ENCODE assay signal across 8 cellular contexts in genomic region chr2:128027278-128027800, GRCh38. TPM values are rescaled to one million over a fixed set of nuclear protein-coding genes. Genes with fewer than 3 reads are reported as not detected.
DNase-seq lines count a peak whose midpoint lies in the region; ATAC-seq and TF ChIP-seq lines count a peak whose summit lies in the region.

No MANE protein-coding gene starts in this region.

- peak overlapping the region; percentile 89 for H3K4me3 ChIP-seq in PC-3 (ENCODE audit: low read length)
- H3K4me3 ChIP-seq in esophagus muscularis mucosa = peak overlapping the region; percentile 87 to 98 (median 95)
- H3K4me3 ChIP-seq in muscle layer of colon (ENCODE audit: low read depth in 1 of 2, low read length in 2 of 2) = peak overlapping the region; percentile 71 to 78

- BruUV-seq in PC-3 (replicated peaks; lab: Mats Ljungman, UMichigan) = no TSS peak

- H3K4me1 ChIP-seq in PC-3 (ENCODE audit: insufficient read depth, low read length) = 0 out of 2 replicates have a peak, but pooled peaks cover 11% of the 10 kb centered on the region
- peaks cover 12 to 26% (median 21%) of the 10 kb centered on the region in 4 donors for H3K4me1 ChIP-seq in esophagus muscularis mucosa
- peaks cover 11% of the 10 kb centered on the region for H3K4me1 ChIP-seq in muscle layer of colon (ENCODE audit: insufficient read depth, low read length)

- H3F3A ChIP-seq in PC-3 (ENCODE audit: low read length, unreplicated experiment) = no peaks in the 10 kb centered on the region

- no peak for TF ChIP-seq POLR2A in esophagus muscularis mucosa (IDR thresholded peaks at IDR 0.05; ENCODE audit: low read depth)

- H3K9me3 ChIP-seq in PC-3 (ENCODE audit: low read length) (no peaks in the 10 kb centered on the region), esophagus muscularis mucosa (no peaks in the 10 kb centered on the region), muscle layer of colon (ENCODE audit: low read length) (no peaks in the 10 kb centered on the region)

- TF ChIP-seq EP300 in esophagus muscularis mucosa (IDR thresholded peaks at IDR 0.05) = no peak

- H3K9ac ChIP-seq in PC-3 (ENCODE audit: low read length) (peak overlapping the region; percentile 83), muscle layer of colon (ENCODE audit: low read length) (no peak overlapping the region)

- no peaks in the 10 kb centered on the region for H3K9me2 ChIP-seq in PC-3 (replicated peaks; ENCODE audit: low read length)

- in situ Hi-C loops in KBM-7 (cut with MboI; ENCODE audit: low pct_unique_long_range_greater_than_20kb, low sequenced_read_pairs) = no loop called here

- H3K4me2 ChIP-seq in PC-3 (ENCODE audit: low read length) = peak overlapping the region; percentile 82

- H3K27me3 ChIP-seq in PC-3 (ENCODE audit: low read length) = no peaks in the 10 kb centered on the region
- H3K27me3 ChIP-seq in esophagus muscularis mucosa = peaks cover 0 to 4% (median 0%) of the 10 kb centered on the region in 4 donors
- H3K27me3 ChIP-seq in muscle layer of colon (ENCODE audit: control insufficient read depth in 1 of 2, insufficient read depth in 2 of 2, low read length in 2 of 2) = no peaks in the 10 kb centered on the region

- POLR2A ChIA-PET in PC-3 (lab: Charles Lee; ENCODE audit: unreplicated experiment) = interaction anchor here (0.8 kb wide), 1 partner anchor 315 kb away, joined by 7 read pairs; no protein-coding TSS in a partner anchor

- H3K36me3 Mint-ChIP-seq in activated T-cell treated with anti-CD3 and anti-CD28 coated beads, Interleukin-2, amount 50 U/mL, for 4 hours (ENCODE audit: insufficient read depth) = no peaks in the 10 kb centered on the region

- CTCF ChIA-PET in PC-3 (lab: Charles Lee) = no interaction called here

- no CpG with 5 or more reads among the region's 51 CpGs for whole genome bisulfite sequencing in esophagus muscularis mucosa

- H3K4me1 Mint-ChIP-seq in activated T-cell treated with anti-CD3 and anti-CD28 coated beads, Interleukin-2, amount 50 U/mL, for 4 hours (ENCODE audit: low read depth) = peaks cover 20% of the 10 kb centered on the region

- peak overlapping the region; percentile 84 for H2AFZ ChIP-seq in PC-3 (ENCODE audit: low read length)

- peak; percentile 76 for ATAC-seq in GM21737 (IDR thresholded peaks at IDR 0.05; ENCODE audit: unreplicated experiment)
- ATAC-seq in PC-3 = peak; percentile 83
- ATAC-seq in activated T-cell treated with anti-CD3 and anti-CD28 coated beads, Interleukin-2, amount 50 U/mL, for 4 hours = peak; percentile 87

- TF ChIP-seq CTCF in PC-3 (conservative IDR thresholded peaks at IDR 0.05; ENCODE audit: low read depth, low read length) (no peak), esophagus muscularis mucosa (IDR thresholded peaks at IDR 0.05) (no peak)

- no peaks in the 10 kb centered on the region for H3K9me3 Mint-ChIP-seq in activated T-cell treated with anti-CD3 and anti-CD28 coated beads, Interleukin-2, amount 50 U/mL, for 4 hours

- no peaks in the 10 kb centered on the region for H3K27me3 Mint-ChIP-seq in activated T-cell treated with anti-CD3 and anti-CD28 coated beads, Interleukin-2, amount 50 U/mL, for 4 hours (ENCODE audit: low read depth)

- peaks cover 26% of the 10 kb centered on the region for H3K79me2 ChIP-seq in PC-3 (ENCODE audit: low read length)

- H3K36me3 ChIP-seq in PC-3 (ENCODE audit: low read depth, low read length) = no peaks in the 10 kb centered on the region
- H3K36me3 ChIP-seq in esophagus muscularis mucosa = peaks cover 0 to 6% (median 2%) of the 10 kb centered on the region in 4 donors
- H3K36me3 ChIP-seq in muscle layer of colon (ENCODE audit: insufficient read depth, low read length) = peaks cover 1% of the 10 kb centered on the region

- H3K27ac ChIP-seq in PC-3 (ENCODE audit: low read length) (peak overlapping the region; percentile 52), esophagus muscularis mucosa (replicated peaks in 1 of 4) (peak overlapping the region; percentile 95 to 99 (median 96)), muscle layer of colon (ENCODE audit: low read depth, low read length) (peak overlapping the region; percentile 88)

- no peaks in the 10 kb centered on the region for H4K20me1 ChIP-seq in PC-3 (ENCODE audit: low read length)

- DNase-seq in DMS153 (lab: John Stamatoyannopoulos, UW) = peak; percentile 97
- peak; percentile 98 for DNase-seq in KBM-7
- peak; percentile 98 for DNase-seq in PC-3
- peak; percentile 98 for DNase-seq in activated T-cell treated with anti-CD3 and anti-CD28 coated beads, Interleukin-2, amount 50 U/mL, for 4 hours
- peak; percentile 100 for DNase-seq in esophagus muscularis mucosa (ENCODE audit: extremely low spot score)
- DNase-seq in stimulated activated CD8-positive, alpha-beta memory T cell treated with anti-CD3 and anti-CD28 coated beads, Interleukin-4, amount 100 ng/mL, for 48 hours = peak; percentile 98

- intact Hi-C loops in PC-3 (cut with micrococcal nuclease) (loop anchor here (5.0 to 10.0 kb wide), 2 partner anchors 143 to 215 kb away; partner anchors contain the start of genes AMMECR1L and WDR33), esophagus muscularis mucosa (cut with DNase I) (loop anchor here (5.0 kb wide), 2 partner anchors 65 to 140 kb away; partner anchors contain the start of genes AMMECR1L and UGGT1)

- H3K4me3 Mint-ChIP-seq in activated T-cell treated with anti-CD3 and anti-CD28 coated beads, Interleukin-2, amount 50 U/mL, for 4 hours = peak overlapping the region; percentile 98

RNA-seq across cellular contexts. Expression of gene SAP130, which starts 0.5 kb away (rescaled TPM):
- 11.1 and 13.0 TPM in 2 replicates for total RNA-seq in PC-3 (2014; rRNA removed)
- 10 to 100 TPM; 18.5 to 20.7 (median 20.2) TPM for total RNA-seq in activated T-cell treated with anti-CD3 and anti-CD28 coated beads, Interleukin-2, amount 50 U/mL, for 4 hours
- 10 to 100 TPM in 2 of 4 donors, 1 to 10 TPM in 2; 6.8 to 12.3 (median 10.7) TPM for total RNA-seq in esophagus muscularis mucosa

Comparison
In these comparisons a context has a peak if more than half of its experiments do, and no peak if none do; other contexts are left out.
1. Peak in every context shown above with its lines: DNase-seq, ATAC-seq, H3K4me3 ChIP-seq and H3K27ac ChIP-seq.